ENCODE assay signal across 21 cellular contexts in genomic region chr21:34335316-34335715, GRCh38. TPM values are rescaled to one million over a fixed set of nuclear protein-coding genes. Genes with fewer than 3 reads are reported as not detected.
DNase-seq lines count a peak whose midpoint lies in the region; ATAC-seq and TF ChIP-seq lines count a peak whose summit lies in the region.
"Had no signal": no experiment of that assay in that cellular context is flagged by ENCODE, and none has a peak within 500 bp of the region (broad histone marks: within the 10 kb centered on the region; RNA-seq: fewer than 3 reads in every experiment).

No MANE protein-coding gene starts in this region.

- H3K9ac ChIP-seq in mesendoderm (ENCODE audit: low read length), result no peak overlapping the region

- no peak overlapping the region for H2BK120ac ChIP-seq in mesendoderm (ENCODE audit: low read depth, low read length)

- no peaks in the 10 kb centered on the region for H3K9me3 Mint-ChIP-seq in activated CD8-positive, alpha-beta memory T cell treated with anti-CD3 and anti-CD28 coated beads, Interleukin-2, amount 10 ng/mL, durations not matched to agents 7 days and 5 days (ENCODE audit: low read depth)
- H3K9me3 Mint-ChIP-seq: activated naive CD4-positive, alpha-beta T cell treated with anti-CD3 and anti-CD28 coated beads, Interleukin-2, amount 50 U/mL, for 24 hours; CD4-positive, alpha-beta T cell; natural killer cell; stimulated activated effector memory CD8-positive, alpha-beta T cell treated with anti-CD3 and anti-CD28 coated beads, Interleukin-12 subunit alpha, Interleukin-12 subunit beta, amount 100 ng/mL, for 72 hours had no signal

- H3K4me3 ChIP-seq in SJSA1 (no peak overlapping the region), mesendoderm (ENCODE audit: low read length) (no peak overlapping the region), stomach (no peak overlapping the region)
- H3K4me3 ChIP-seq: lower lobe of right lung, MG63, Peyer's patch had no signal

- no CpG with 5 or more reads among the region's 6 CpGs for WGBS in mesendoderm (ENCODE audit: extremely low coverage, insufficient coverage, low lambda C conversion rate)
- WGBS in stomach, 5 donors, result 64 to 70% (median 65%) methylated on average over 5 to 6 of the region's 6 CpGs

- H3K4ac ChIP-seq in mesendoderm (ENCODE audit: low read depth, low read length), result no peak overlapping the region

- no peak for TF ChIP-seq POLR2A in stomach (IDR thresholded peaks at IDR 0.05)

- H3K4me2 ChIP-seq in mesendoderm (ENCODE audit: low read length), result no peak overlapping the region

- peaks cover 5% of the 10 kb centered on the region for H3K27me3 Mint-ChIP-seq in activated CD8-positive, alpha-beta memory T cell treated with anti-CD3 and anti-CD28 coated beads, Interleukin-2, amount 10 ng/mL, durations not matched to agents 7 days and 5 days
- H3K27me3 Mint-ChIP-seq: CD4-positive, alpha-beta T cell had no signal

- H3K27ac ChIP-seq in SJSA1, result peak overlapping the region; percentile 78; the same call in 1 of the 2 replicates
- H3K27ac ChIP-seq in mesendoderm (ENCODE audit: low read depth, low read length), result no peak overlapping the region
- no peak overlapping the region for H3K27ac ChIP-seq in stomach
- H3K27ac ChIP-seq: lower lobe of right lung had no signal

- H2BK5ac ChIP-seq in mesendoderm (ENCODE audit: low read length), result no peak overlapping the region

- H3K36me3 ChIP-seq in SJSA1, result no peaks in the 10 kb centered on the region
- H3K36me3 ChIP-seq in mesendoderm (ENCODE audit: control insufficient read depth, insufficient read depth, low read length), result no peaks in the 10 kb centered on the region
- H3K36me3 ChIP-seq in stomach, result no peaks in the 10 kb centered on the region
- H3K36me3 ChIP-seq: lower lobe of right lung, MG63, Peyer's patch had no signal

- no peaks in the 10 kb centered on the region for H3K36me3 Mint-ChIP-seq in activated CD8-positive, alpha-beta memory T cell treated with anti-CD3 and anti-CD28 coated beads, Interleukin-2, amount 10 ng/mL, durations not matched to agents 7 days and 5 days
- H3K36me3 Mint-ChIP-seq: activated naive CD4-positive, alpha-beta T cell treated with anti-CD3 and anti-CD28 coated beads, Interleukin-2, amount 50 U/mL, for 24 hours; natural killer cell; stimulated activated effector memory CD8-positive, alpha-beta T cell treated with anti-CD3 and anti-CD28 coated beads, Interleukin-12 subunit alpha, Interleukin-12 subunit beta, amount 100 ng/mL, for 72 hours had no signal

- intact Hi-C loops in stomach (cut with DNase I; ENCODE audit: low total_unique reads), result no loop called here

- no peak for ATAC-seq in activated CD8-positive, alpha-beta memory T cell treated with anti-CD3 and anti-CD28 coated beads, Interleukin-2, amount 10 ng/mL, durations not matched to agents 7 days and 5 days
- no peak for ATAC-seq in HG02973 (IDR thresholded peaks at IDR 0.05; ENCODE audit: unreplicated experiment)
- ATAC-seq: lower lobe of right lung; natural killer cell; stimulated activated effector memory CD8-positive, alpha-beta T cell treated with anti-CD3 and anti-CD28 coated beads, Interleukin-12 subunit alpha, Interleukin-12 subunit beta, amount 100 ng/mL, for 72 hours had no signal

- peaks cover 16% of the 10 kb centered on the region for H3K4me1 Mint-ChIP-seq in activated CD8-positive, alpha-beta memory T cell treated with anti-CD3 and anti-CD28 coated beads, Interleukin-2, amount 10 ng/mL, durations not matched to agents 7 days and 5 days
- H3K4me1 Mint-ChIP-seq: activated naive CD4-positive, alpha-beta T cell treated with anti-CD3 and anti-CD28 coated beads, Interleukin-2, amount 50 U/mL, for 24 hours had no signal

- no peak overlapping the region for H3K27ac Mint-ChIP-seq in activated CD8-positive, alpha-beta memory T cell treated with anti-CD3 and anti-CD28 coated beads, Interleukin-2, amount 10 ng/mL, durations not matched to agents 7 days and 5 days
- H3K27ac Mint-ChIP-seq: activated naive CD4-positive, alpha-beta T cell treated with anti-CD3 and anti-CD28 coated beads, Interleukin-2, amount 50 U/mL, for 24 hours; CD4-positive, alpha-beta T cell; natural killer cell; stimulated activated effector memory CD8-positive, alpha-beta T cell treated with anti-CD3 and anti-CD28 coated beads, Interleukin-12 subunit alpha, Interleukin-12 subunit beta, amount 100 ng/mL, for 72 hours had no signal

- no peak for TF ChIP-seq CTCF in stomach (IDR thresholded peaks at IDR 0.05)

- no peak for TF ChIP-seq EP300 in stomach (IDR thresholded peaks at IDR 0.05)

- H3K23ac ChIP-seq in mesendoderm (ENCODE audit: low read length), result no peak overlapping the region

- no peak overlapping the region for H3K56ac ChIP-seq in mesendoderm (ENCODE audit: low read length)

- no peak overlapping the region for H2BK15ac ChIP-seq in mesendoderm (replicated peaks; ENCODE audit: low read depth)

- H3K4me1 ChIP-seq in SJSA1 (replicated peaks) (peaks cover 66% of the 10 kb centered on the region), mesendoderm (ENCODE audit: control insufficient read depth, low read depth, low read length) (no peaks in the 10 kb centered on the region), stomach (peaks cover 0 to 25% (median 10%) of the 10 kb centered on the region in 4 donors)
- H3K4me1 ChIP-seq: lower lobe of right lung had no signal

- no peak overlapping the region for H3K18ac ChIP-seq in mesendoderm (ENCODE audit: low read length)

- H3K4me3 Mint-ChIP-seq in activated CD8-positive, alpha-beta memory T cell treated with anti-CD3 and anti-CD28 coated beads, Interleukin-2, amount 10 ng/mL, durations not matched to agents 7 days and 5 days, result no peak overlapping the region
- H3K4me3 Mint-ChIP-seq: activated naive CD4-positive, alpha-beta T cell treated with anti-CD3 and anti-CD28 coated beads, Interleukin-2, amount 50 U/mL, for 24 hours; CD4-positive, alpha-beta T cell; natural killer cell; stimulated activated effector memory CD8-positive, alpha-beta T cell treated with anti-CD3 and anti-CD28 coated beads, Interleukin-12 subunit alpha, Interleukin-12 subunit beta, amount 100 ng/mL, for 72 hours had no signal

- H3K79me2 ChIP-seq in mesendoderm (ENCODE audit: control insufficient read depth, insufficient read depth, low read length), result no peaks in the 10 kb centered on the region

- no peak overlapping the region for H4K8ac ChIP-seq in mesendoderm (ENCODE audit: low read depth, low read length)

- no peak overlapping the region for H2AK5ac ChIP-seq in mesendoderm (ENCODE audit: low read length)

- H3K27me3 ChIP-seq in SJSA1 (replicated peaks) (no peaks in the 10 kb centered on the region), mesendoderm (ENCODE audit: insufficient read depth, low read length, poor library complexity) (no peaks in the 10 kb centered on the region), stomach (no peaks in the 10 kb centered on the region)
- H3K27me3 ChIP-seq: MG63, Peyer's patch had no signal

- DNase-seq in activated CD8-positive, alpha-beta memory T cell treated with anti-CD3 and anti-CD28 coated beads, Interleukin-2, amount 10 ng/mL, durations not matched to agents 7 days and 5 days, result peak; percentile 11
- no peak for DNase-seq in activated CD8-positive, alpha-beta memory T cell treated with anti-CD3 and anti-CD28 coated beads, Interleukin-2, amount 50 U/mL, for 48 hours
- DNase-seq in SJSA1 (ENCODE audit: low read depth in 1 of 2, low spot score in 2 of 2) (peak; percentile 68 to 75), kidney tubule cell (ENCODE audit: low spot score) (peak; percentile 16), mesendoderm (no peak), stomach (no peak)
- DNase-seq in stimulated activated CD4-positive, alpha-beta T cell treated with anti-CD3 and anti-CD28 coated beads, Interleukin-12 subunit alpha, Interleukin-12 subunit beta, amount 100 ng/mL, for 4 hours, result no peak
- DNase-seq: activated CD4-positive, alpha-beta T cell treated with anti-CD3 and anti-CD28 coated beads, Interleukin-2, amount 50 U/mL, for 1 hour; CD4-positive, alpha-beta T cell; dermis blood vessel endothelial cell; lower lobe of right lung; MG63; natural killer cell; Peyer's patch; trophoblast cell had no signal

- CTCF ChIA-PET in activated CD8-positive, alpha-beta memory T cell treated with anti-CD3 and anti-CD28 coated beads, Interleukin-2, amount 10 ng/mL, durations not matched to agents 7 days and 5 days (lab: Charles Lee), result no interaction called here

- no peak overlapping the region for H4K5ac ChIP-seq in mesendoderm (ENCODE audit: low read length)

- H3K9me3 ChIP-seq in SJSA1 (replicated peaks) (no peaks in the 10 kb centered on the region), stomach (no peaks in the 10 kb centered on the region)
- H3K9me3 ChIP-seq: lower lobe of right lung, MG63, Peyer's patch had no signal

- no peaks in the 10 kb centered on the region for H3K79me1 ChIP-seq in mesendoderm (ENCODE audit: low read length)

RNA-seq across cellular contexts. Expression of gene KCNE2, which starts 28.5 kb away (rescaled TPM):
- total RNA-seq in activated CD8-positive, alpha-beta memory T cell treated with anti-CD3 and anti-CD28 coated beads, Interleukin-2, amount 10 ng/mL, durations not matched to agents 7 days and 5 days, result not detected
- not detected in 2 replicates for total RNA-seq in SJSA1 (2014; rRNA removed; shearing (Covaris generic))
- polyA plus RNA-seq in mesendoderm (2013, experiment 1 of 2), result 0.21 TPM
- 0.22 TPM for polyA plus RNA-seq in mesendoderm (2013, experiment 2 of 2)
- 100 to 1,000 TPM in 2 of 5 donors, 10 to 100 TPM in 2, not detected in 1; 34.4 to 126 (median 77.2) TPM for total RNA-seq in stomach
- 100 to 1,000 TPM; 235 to 294 (median 240) TPM for polyA plus RNA-seq in stomach
- total RNA-seq: A172; CD4-positive, alpha-beta T cell; Daoy; dermis blood vessel endothelial cell; lower lobe of right lung; Peyer's patch; pulmonary artery endothelial cell had no signal

RNA-seq across cellular contexts. Expression of gene SMIM11, which starts 40.0 kb away (rescaled TPM):
- 1 to 10 TPM; 3.4 to 6.7 TPM for total RNA-seq in activated CD8-positive, alpha-beta memory T cell treated with anti-CD3 and anti-CD28 coated beads, Interleukin-2, amount 10 ng/mL, durations not matched to agents 7 days and 5 days
- 2.0 and 7.8 TPM in 2 replicates for total RNA-seq in SJSA1 (2014; rRNA removed; shearing (Covaris generic))
- polyA plus RNA-seq in mesendoderm (2013, experiment 1 of 2), result 3.4 TPM
- 6.4 TPM for polyA plus RNA-seq in mesendoderm (2013, experiment 2 of 2)
- 10 to 100 TPM in 2 of 5 donors, 1 to 10 TPM in 2, not detected in 1; 1.2 to 29.5 (median 11.1) TPM for total RNA-seq in stomach
- 10 to 100 TPM in 2 of 3 donors, 1 to 10 TPM in 1; 8.4 to 20.9 (median 16.2) TPM for polyA plus RNA-seq in stomach

Comparison
In these comparisons a context has a peak if more than half of its experiments do, and no peak if none do; other contexts are left out.
1. DNase-seq: peak in activated CD8-positive, alpha-beta memory T cell treated with anti-CD3 and anti-CD28 coated beads, Interleukin-2, amount 10 ng/mL, durations not matched to agents 7 days and 5 days (single experiment), SJSA1 (2 of 2) and kidney tubule cell (single experiment); none in activated CD8-positive, alpha-beta memory T cell treated with anti-CD3 and anti-CD28 coated beads, Interleukin-2, amount 50 U/mL, for 48 hours (single experiment), mesendoderm (single experiment), stimulated activated CD4-positive, alpha-beta T cell treated with anti-CD3 and anti-CD28 coated beads, Interleukin-12 subunit alpha, Interleukin-12 subunit beta, amount 100 ng/mL, for 4 hours (single experiment) and stomach (single experiment).